ENCODE assay signal across 22 cellular contexts in the genomic region with DNA sequence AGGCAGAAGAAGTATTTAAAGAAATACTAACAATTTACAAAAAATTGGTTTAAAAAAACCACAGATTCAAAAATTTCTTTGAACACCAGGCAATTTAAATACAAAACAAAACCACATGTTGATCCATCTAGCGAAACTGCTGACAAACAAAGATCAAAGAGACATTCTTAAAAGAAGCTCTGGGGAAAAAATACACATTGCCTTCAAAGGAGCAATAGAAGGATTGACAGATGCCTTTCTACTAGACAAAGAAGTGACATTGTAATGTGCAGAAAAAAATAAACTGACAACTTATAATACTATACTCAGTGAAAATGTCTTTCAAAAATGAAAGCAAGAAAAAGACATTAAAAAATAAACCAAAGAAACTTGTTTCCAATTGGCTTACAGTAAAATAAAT. TPM values are rescaled to one million over a fixed set of nuclear protein-coding genes. Genes with fewer than 3 reads are reported as not detected.
DNase-seq lines count a peak whose midpoint lies in the region; ATAC-seq and TF ChIP-seq lines count a peak whose summit lies in the region.
"Had no signal": no experiment of that assay in that cellular context is flagged by ENCODE, and none has a peak within 500 bp of the region (broad histone marks: within the 10 kb centered on the region; RNA-seq: fewer than 3 reads in every experiment).

No MANE protein-coding gene starts in this region.

- H3K9ac ChIP-seq in KMS-11: no peak overlapping the region

- 75 to 84% (median 77%) methylated on average over 1 of the region's 1 CpG for WGBS in ovary, 3 donors

- no peak for TF ChIP-seq EP300 in ovary (IDR thresholded peaks at IDR 0.05)

- no peak for DNase-seq in activated naive CD4-positive, alpha-beta T cell treated with anti-CD3 and anti-CD28 coated beads, Interleukin-2, amount 10 ng/mL, durations not matched to agents 7 days and 5 days
- DNase-seq in activated naive CD4-positive, alpha-beta T cell treated with Interleukin-2 at 50 U/mL for 16 hours: no peak
- no peak for DNase-seq in activated CD8-positive, alpha-beta T cell treated with anti-CD3 and anti-CD28 coated beads for 36 hours
- DNase-seq in natural killer cell: no peak
- DNase-seq in ovary: no peak
- DNase-seq: Calu3; CD4-positive, alpha-beta memory T cell; EL; Karpas-422; MG63; NCI-H1092; NCI-H146; NCI-H2081 treated with DMSO at 0.1 percent for 48 hours; NCI-H510A treated with DMSO at 0.1 percent for 48 hours; NCI-H774; OCI-M1; SHP77 had no signal

- POLR2A ChIA-PET in activated CD8-positive, alpha-beta T cell treated with anti-CD3 and anti-CD28 coated beads for 36 hours (lab: Charles Lee): interaction anchor here (1.6 kb wide), 1 partner anchor 13 kb away, joined by 3 read pairs; no protein-coding TSS in a partner anchor

- H3K36me3 ChIP-seq in KMS-11 (ENCODE audit: insufficient read depth) (no peaks in the 10 kb centered on the region), ovary (no peaks in the 10 kb centered on the region)
- H3K36me3 ChIP-seq: MG63 had no signal

- peaks cover 7% of the 10 kb centered on the region for H3K36me3 Mint-ChIP-seq in activated naive CD4-positive, alpha-beta T cell treated with anti-CD3 and anti-CD28 coated beads, Interleukin-2, amount 10 ng/mL, durations not matched to agents 7 days and 5 days
- no peaks in the 10 kb centered on the region for H3K36me3 Mint-ChIP-seq in activated CD8-positive, alpha-beta T cell treated with anti-CD3 and anti-CD28 coated beads for 36 hours (ENCODE audit: low read depth)
- H3K36me3 Mint-ChIP-seq in natural killer cell: peaks cover 7% of the 10 kb centered on the region

- H3K27ac Mint-ChIP-seq in activated naive CD4-positive, alpha-beta T cell treated with anti-CD3 and anti-CD28 coated beads, Interleukin-2, amount 10 ng/mL, durations not matched to agents 7 days and 5 days: peak overlapping the region; percentile 78
- H3K27ac Mint-ChIP-seq in activated CD8-positive, alpha-beta T cell treated with anti-CD3 and anti-CD28 coated beads for 36 hours: peak overlapping the region; percentile 56
- H3K27ac Mint-ChIP-seq in natural killer cell: peak overlapping the region; percentile 11 to 29

- H3K9me3 Mint-ChIP-seq in activated naive CD4-positive, alpha-beta T cell treated with anti-CD3 and anti-CD28 coated beads, Interleukin-2, amount 10 ng/mL, durations not matched to agents 7 days and 5 days: peaks cover 14% of the 10 kb centered on the region
- peaks cover 7% of the 10 kb centered on the region for H3K9me3 Mint-ChIP-seq in activated CD8-positive, alpha-beta T cell treated with anti-CD3 and anti-CD28 coated beads for 36 hours
- peaks cover 0 to 7% of the 10 kb centered on the region in 2 donors for H3K9me3 Mint-ChIP-seq in natural killer cell

- TF ChIP-seq POLR2A in ovary (IDR thresholded peaks at IDR 0.05): no peak

- intact Hi-C loops in activated CD8-positive, alpha-beta T cell treated with anti-CD3 and anti-CD28 coated beads for 36 hours (cut with micrococcal nuclease): no loop called here
- intact Hi-C loops in natural killer cell (cut with micrococcal nuclease) (no loop called here), ovary (cut with DNase I) (no loop called here)

- H3K27ac ChIP-seq in KMS-11 (no peak overlapping the region), ovary (no peak overlapping the region)
- H3K27ac ChIP-seq: A549, SK-N-MC had no signal

- peaks cover 0 to 3% of the 10 kb centered on the region in 2 donors for H3K9me3 ChIP-seq in ovary
- H3K9me3 ChIP-seq: A549 had no signal

- no peak for ATAC-seq in activated CD8-positive, alpha-beta T cell treated with anti-CD3 and anti-CD28 coated beads for 36 hours
- ATAC-seq in natural killer cell (no peak), GM18873 (IDR thresholded peaks at IDR 0.05; ENCODE audit: low FRiP score, unreplicated experiment) (no peak), GM19452 (IDR thresholded peaks at IDR 0.05; ENCODE audit: unreplicated experiment) (no peak)
- ATAC-seq: A549 had no signal

- no peaks in the 10 kb centered on the region for H4K20me1 ChIP-seq in KMS-11 (ENCODE audit: insufficient read depth)

- 0 out of 2 replicates have a peak overlapping the region, but pooled peaks have one; percentile 0 for H3K4me2 ChIP-seq in KMS-11
- H3K4me2 ChIP-seq: A549 had no signal

- H3K4me3 ChIP-seq in KMS-11 (IDR thresholded peaks at IDR 0.05; ENCODE audit: insufficient read depth, low read depth, low read length) (no peak overlapping the region), ovary (no peak overlapping the region)
- H3K4me3 ChIP-seq: A549, MG63, SK-N-MC had no signal

- H3K4me1 Mint-ChIP-seq in activated naive CD4-positive, alpha-beta T cell treated with anti-CD3 and anti-CD28 coated beads, Interleukin-2, amount 10 ng/mL, durations not matched to agents 7 days and 5 days: peaks cover 40% of the 10 kb centered on the region
- peaks cover 47% of the 10 kb centered on the region for H3K4me1 Mint-ChIP-seq in activated CD8-positive, alpha-beta T cell treated with anti-CD3 and anti-CD28 coated beads for 36 hours (ENCODE audit: low read depth)
- peaks cover 41 to 47% of the 10 kb centered on the region in 2 donors for H3K4me1 Mint-ChIP-seq in natural killer cell

- TF ChIP-seq CTCF in KMS-11 (conservative IDR thresholded peaks at IDR 0.05; ENCODE audit: low read depth, low read length) (no peak), natural killer cell (IDR thresholded peaks at IDR 0.05) (no peak), ovary (IDR thresholded peaks at IDR 0.05) (no peak)
- TF ChIP-seq CTCF in activated CD8-positive, alpha-beta T cell treated with anti-CD3 and anti-CD28 coated beads for 36 hours (IDR thresholded peaks at IDR 0.05): no peak

- CTCF ChIA-PET in activated naive CD4-positive, alpha-beta T cell treated with anti-CD3 and anti-CD28 coated beads, Interleukin-2, amount 10 ng/mL, durations not matched to agents 7 days and 5 days (lab: Charles Lee): interaction anchor here (1.6 kb wide), 1 partner anchor 32 kb away, joined by 4 read pairs; no protein-coding TSS in a partner anchor
- CTCF ChIA-PET in activated CD8-positive, alpha-beta T cell treated with anti-CD3 and anti-CD28 coated beads for 36 hours (lab: Charles Lee): interaction anchor here (0.7 to 3.9 kb wide), 3 partner anchors 9 to 32 kb away, joined by 3 to 16 read pairs (median 4); no protein-coding TSS in a partner anchor

- H3K27me3 Mint-ChIP-seq in activated naive CD4-positive, alpha-beta T cell treated with anti-CD3 and anti-CD28 coated beads, Interleukin-2, amount 10 ng/mL, durations not matched to agents 7 days and 5 days: peaks cover 25% of the 10 kb centered on the region
- peaks cover 3% of the 10 kb centered on the region for H3K27me3 Mint-ChIP-seq in activated CD8-positive, alpha-beta T cell treated with anti-CD3 and anti-CD28 coated beads for 36 hours
- no peaks in the 10 kb centered on the region for H3K27me3 Mint-ChIP-seq in natural killer cell (ENCODE audit: low read depth in 2 of 2)

- H3K79me2 ChIP-seq in KMS-11 (ENCODE audit: insufficient read depth, low read depth): no peaks in the 10 kb centered on the region

- H3K4me1 ChIP-seq in KMS-11 (ENCODE audit: low read depth, poor library complexity, severe bottlenecking) (peaks cover 40% of the 10 kb centered on the region), ovary (ENCODE audit: insufficient read depth) (no peaks in the 10 kb centered on the region)
- H3K4me1 ChIP-seq: A549 had no signal

- H3K27me3 ChIP-seq in KMS-11 (ENCODE audit: insufficient read depth, low read depth) (no peaks in the 10 kb centered on the region), ovary (no peaks in the 10 kb centered on the region)
- H3K27me3 ChIP-seq: MG63 had no signal

- H3K4me3 Mint-ChIP-seq in activated naive CD4-positive, alpha-beta T cell treated with anti-CD3 and anti-CD28 coated beads, Interleukin-2, amount 10 ng/mL, durations not matched to agents 7 days and 5 days: no peak overlapping the region
- no peak overlapping the region for H3K4me3 Mint-ChIP-seq in activated CD8-positive, alpha-beta T cell treated with anti-CD3 and anti-CD28 coated beads for 36 hours
- H3K4me3 Mint-ChIP-seq in natural killer cell: peak overlapping the region; percentile 25
- H3K4me3 Mint-ChIP-seq: CD4-positive, alpha-beta memory T cell had no signal

- H2AFZ ChIP-seq in KMS-11 (ENCODE audit: low read depth): no peak overlapping the region

RNA-seq across cellular contexts. Expression of a gene that starts 12.6 kb away (rescaled TPM):
- 10 to 100 TPM; 14.9 to 17.4 TPM for total RNA-seq in activated CD8-positive, alpha-beta T cell treated with anti-CD3 and anti-CD28 coated beads for 36 hours
- 10 to 100 TPM; 29.9 to 43.7 (median 33.4) TPM for total RNA-seq in natural killer cell
- 10 to 100 TPM; 13.6 to 19.8 (median 18.8) TPM for total RNA-seq in ovary
- 10 to 100 TPM in 1 of 2 donors, 1 to 10 TPM in 1; 6.2 to 18.0 TPM for polyA plus RNA-seq in ovary

RNA-seq across cellular contexts. Expression of a gene that starts 51.6 kb away (rescaled TPM):
- total RNA-seq in activated CD8-positive, alpha-beta T cell treated with anti-CD3 and anti-CD28 coated beads for 36 hours: 10 to 100 TPM; 79.4 to 81.0 TPM
- total RNA-seq in natural killer cell (10 to 100 TPM; 21.4 to 24.1 (median 22.4) TPM), ovary (10 to 100 TPM; 10.4 to 19.3 (median 15.4) TPM)
- 10 to 100 TPM; 14.1 to 17.9 TPM for polyA plus RNA-seq in ovary

Comparison
In these comparisons a context has a peak if more than half of its experiments do, and no peak if none do; other contexts are left out.
1. H3K27ac Mint-ChIP-seq: peak in every context shown above with its lines; median percentile 78 in activated naive CD4-positive, alpha-beta T cell treated with anti-CD3 and anti-CD28 coated beads, Interleukin-2, amount 10 ng/mL, durations not matched to agents 7 days and 5 days; 56 in activated CD8-positive, alpha-beta T cell treated with anti-CD3 and anti-CD28 coated beads for 36 hours; 20 in natural killer cell.